10 cellular contexts compared by ENCODE assay signal in genomic region chr2:101349893-101350662, GRCh38. TPM values are rescaled to one million over a fixed set of nuclear protein-coding genes. Genes with fewer than 3 reads are reported as not detected.
DNase-seq lines count a peak whose midpoint lies in the region; ATAC-seq and TF ChIP-seq lines count a peak whose summit lies in the region.
"Had no signal": no experiment of that assay in that cellular context is flagged by ENCODE, and none has a peak within 500 bp of the region (broad histone marks: within the 10 kb centered on the region; RNA-seq: fewer than 3 reads in every experiment).

No MANE protein-coding gene starts in this region.

- no peak overlapping the region for H3K9ac ChIP-seq in OCI-LY1 (ENCODE audit: low read length)
- no peak overlapping the region for H3K9ac ChIP-seq in endodermal cell (ENCODE audit: extremely low read depth, low read length, poor library complexity, severe bottlenecking)

- DNase-seq in CD4-positive, alpha-beta T cell, result no peak
- DNase-seq in endodermal cell, result no peak
- no peak for DNase-seq in neural crest cell (ENCODE audit: low read depth, low spot score)
- DNase-seq in esophagus muscularis mucosa (ENCODE audit: extremely low spot score), result no peak
- no peak for DNase-seq in NCI-H345 (lab: John Stamatoyannopoulos, UW)
- DNase-seq in activated effector memory CD4-positive, alpha-beta T cell treated with Interleukin-2 at 50 U/mL for 16 hours, result no peak
- DNase-seq: islet precursor cell had no signal

- ATAC-seq in CD4-positive, alpha-beta T cell (ENCODE audit: poor library complexity), result peak; percentile 73
- no peak for ATAC-seq in HG02870 (IDR thresholded peaks at IDR 0.05; ENCODE audit: unreplicated experiment)

- H3K27me3 Mint-ChIP-seq in CD4-positive, alpha-beta T cell, result no peaks in the 10 kb centered on the region
- peaks cover 7% of the 10 kb centered on the region for H3K27me3 Mint-ChIP-seq in endodermal cell (ENCODE audit: insufficient read depth)
- H3K27me3 Mint-ChIP-seq in neural crest cell (ENCODE audit: low read depth), result no peaks in the 10 kb centered on the region

- 90 to 93% methylated on average over 2 to 7 of the region's 7 CpGs for WGBS in endodermal cell (ENCODE audit: insufficient coverage in 1 of 2, insufficient read length in 1 of 2), 2 experiments
- 73% methylated on average over 7 of the region's 7 CpGs for WGBS in esophagus muscularis mucosa

- H3K36me3 ChIP-seq in OCI-LY1 (ENCODE audit: insufficient read depth, low read length) (no peaks in the 10 kb centered on the region), endodermal cell (ENCODE audit: control insufficient read depth, insufficient read depth, low read length) (no peaks in the 10 kb centered on the region), esophagus muscularis mucosa (no peaks in the 10 kb centered on the region)

- no peak for TF ChIP-seq POLR2A in esophagus muscularis mucosa (IDR thresholded peaks at IDR 0.05; ENCODE audit: low read depth)

- intact Hi-C loops in CD4-positive, alpha-beta T cell (cut with DNase I, micrococcal nuclease), result no loop called here
- intact Hi-C loops in esophagus muscularis mucosa (cut with DNase I), result no loop called here

- H3K9me2 ChIP-seq in OCI-LY1 (ENCODE audit: low read depth, low read length), result no peaks in the 10 kb centered on the region

- no peak overlapping the region for H2AFZ ChIP-seq in OCI-LY1 (ENCODE audit: low read length)

- H3K4me3 ChIP-seq in OCI-LY1 (ENCODE audit: low read depth, low read length, poor library complexity, severe bottlenecking) (no peak overlapping the region), endodermal cell (ENCODE audit: low read length) (no peak overlapping the region), esophagus muscularis mucosa (no peak overlapping the region)

- TF ChIP-seq EP300 in esophagus muscularis mucosa (IDR thresholded peaks at IDR 0.05), result no peak

- no peaks in the 10 kb centered on the region for H4K20me1 ChIP-seq in OCI-LY1 (ENCODE audit: insufficient read depth, low read length)

- no peaks in the 10 kb centered on the region for H3K36me3 Mint-ChIP-seq in CD4-positive, alpha-beta T cell (ENCODE audit: low read depth)
- no peaks in the 10 kb centered on the region for H3K36me3 Mint-ChIP-seq in endodermal cell (ENCODE audit: low read depth)
- no peaks in the 10 kb centered on the region for H3K36me3 Mint-ChIP-seq in neural crest cell (ENCODE audit: low read depth)
- H3K36me3 Mint-ChIP-seq: IgD-negative memory B cell had no signal

- no peaks in the 10 kb centered on the region for H3K27me3 ChIP-seq in CD4-positive, alpha-beta T cell (ENCODE audit: control insufficient read depth, insufficient read depth, low read length)
- H3K27me3 ChIP-seq in OCI-LY1 (ENCODE audit: insufficient read depth, low read length) (no peaks in the 10 kb centered on the region), endodermal cell (ENCODE audit: control insufficient read depth, insufficient read depth, low read length, poor library complexity, severe bottlenecking) (no peaks in the 10 kb centered on the region), esophagus muscularis mucosa (no peaks in the 10 kb centered on the region)

- no peaks in the 10 kb centered on the region for H3K4me1 ChIP-seq in OCI-LY1 (ENCODE audit: insufficient read depth, low read length, severe bottlenecking)
- H3K4me1 ChIP-seq in endodermal cell (ENCODE audit: control insufficient read depth, insufficient read depth, low read length), result no peaks in the 10 kb centered on the region
- H3K4me1 ChIP-seq in esophagus muscularis mucosa, result no peaks in the 10 kb centered on the region

- peaks cover 11% of the 10 kb centered on the region for H3K4me1 Mint-ChIP-seq in CD4-positive, alpha-beta T cell (ENCODE audit: low read depth)
- H3K4me1 Mint-ChIP-seq in endodermal cell (no peaks in the 10 kb centered on the region), neural crest cell (peaks cover 10% of the 10 kb centered on the region)

- no peak overlapping the region for H3K4me2 ChIP-seq in OCI-LY1 (ENCODE audit: low read length)

- H3K79me2 ChIP-seq in OCI-LY1 (ENCODE audit: insufficient read depth, low read length), result no peaks in the 10 kb centered on the region

- POLR2A ChIA-PET in CD4-positive, alpha-beta T cell (lab: Charles Lee), result interaction anchor here (0.6 to 3.9 kb wide), 5 partner anchors 11 to 379 kb away, joined by 3 to 16 read pairs (median 4); partner anchors contain the start of gene RNF149

- H3K27ac ChIP-seq in CD4-positive, alpha-beta T cell (ENCODE audit: low read depth, low read length), result no peak overlapping the region
- H3K27ac ChIP-seq in OCI-LY1 (ENCODE audit: low read depth, low read length, poor library complexity, severe bottlenecking) (no peak overlapping the region), endodermal cell (ENCODE audit: low read depth, low read length) (no peak overlapping the region), esophagus muscularis mucosa (replicated peaks in 1 of 4) (no peak overlapping the region)

- no peak for TF ChIP-seq CTCF in CD4-positive, alpha-beta T cell (IDR thresholded peaks at IDR 0.05)
- peak; percentile 15; the same call in 1 of the 2 replicates for TF ChIP-seq CTCF in OCI-LY1 (IDR thresholded peaks at IDR 0.05; ENCODE audit: low read length)
- peak; percentile 56 for TF ChIP-seq CTCF in endodermal cell (conservative IDR thresholded peaks at IDR 0.05)
- TF ChIP-seq CTCF in neural crest cell (conservative IDR thresholded peaks at IDR 0.05), result peak; percentile 31
- TF ChIP-seq CTCF in esophagus muscularis mucosa (IDR thresholded peaks at IDR 0.05), result no peak

- H3K9me3 Mint-ChIP-seq in CD4-positive, alpha-beta T cell, result no peaks in the 10 kb centered on the region
- no peaks in the 10 kb centered on the region for H3K9me3 Mint-ChIP-seq in endodermal cell
- H3K9me3 Mint-ChIP-seq in neural crest cell, result no peaks in the 10 kb centered on the region
- H3K9me3 Mint-ChIP-seq: IgD-negative memory B cell had no signal

- no peak overlapping the region for H3K4me3 Mint-ChIP-seq in CD4-positive, alpha-beta T cell
- H3K4me3 Mint-ChIP-seq in endodermal cell (no peak overlapping the region), neural crest cell (no peak overlapping the region)

- H3K9me3 ChIP-seq in CD4-positive, alpha-beta T cell (ENCODE audit: control insufficient read depth, low read length), result no peaks in the 10 kb centered on the region
- H3K9me3 ChIP-seq in OCI-LY1 (ENCODE audit: low read length) (no peaks in the 10 kb centered on the region), endodermal cell (ENCODE audit: control insufficient read depth, low read length) (no peaks in the 10 kb centered on the region), esophagus muscularis mucosa (no peaks in the 10 kb centered on the region)

- no peaks in the 10 kb centered on the region for H3F3A ChIP-seq in OCI-LY1 (ENCODE audit: insufficient read depth, low read length)

- H3K27ac Mint-ChIP-seq in CD4-positive, alpha-beta T cell, result no peak overlapping the region
- H3K27ac Mint-ChIP-seq in endodermal cell (no peak overlapping the region), neural crest cell (ENCODE audit: unreplicated experiment) (no peak overlapping the region)
- H3K27ac Mint-ChIP-seq: IgD-negative memory B cell had no signal

- CTCF ChIA-PET in CD4-positive, alpha-beta T cell (lab: Charles Lee), result interaction anchor here (0.5 to 2.1 kb wide), 5 partner anchors 10 to 219 kb away, joined by 3 to 7 read pairs (median 3); partner anchors contain the start of gene CREG2

RNA-seq across cellular contexts. Expression of gene CREG2, which starts 37.2 kb away (rescaled TPM):
- total RNA-seq in CD4-positive, alpha-beta T cell, result under 1 TPM in 1 of 2 experiments, not detected in 1; 0.03 TPM
- under 1 TPM in 1 of 2 donors, not detected in 1; 0.13 TPM for total RNA-seq in endodermal cell
- 0.53 TPM for polyA plus RNA-seq in endodermal cell (2013, experiment 1 of 2)
- 0.08 TPM for polyA plus RNA-seq in endodermal cell (2013, experiment 2 of 2)
- 0.63 TPM in 1 of 2 replicates, not detected in the other for total RNA-seq in neural crest cell
- not detected for total RNA-seq in esophagus muscularis mucosa

RNA-seq across cellular contexts. Expression of gene RNF149, which starts 41.6 kb away (rescaled TPM):
- 100 to 1,000 TPM; 139 to 150 TPM for total RNA-seq in CD4-positive, alpha-beta T cell
- 10 to 100 TPM; 26.4 to 36.3 TPM for total RNA-seq in endodermal cell
- polyA plus RNA-seq in endodermal cell (2013, experiment 1 of 2), result 30.9 TPM
- 26.1 TPM for polyA plus RNA-seq in endodermal cell (2013, experiment 2 of 2)
- total RNA-seq in neural crest cell, result 27.2 and 27.4 TPM in 2 replicates
- total RNA-seq in esophagus muscularis mucosa, result 10 to 100 TPM; 29.5 to 66.6 (median 40.0) TPM

Comparison
In these comparisons a context has a peak if more than half of its experiments do, and no peak if none do; other contexts are left out.
1. CTCF ChIP-seq: peak in OCI-LY1 (single experiment), endodermal cell (single experiment) and neural crest cell (single experiment); none in CD4-positive, alpha-beta T cell (single experiment) and esophagus muscularis mucosa (0 of 3).